20 cellular contexts compared by ENCODE assay signal in genomic region chr21:45582128-45582527, GRCh38. TPM values are rescaled to one million over a fixed set of nuclear protein-coding genes. Genes with fewer than 3 reads are reported as not detected.
DNase-seq lines count a peak whose midpoint lies in the region; TF ChIP-seq lines count a peak whose summit lies in the region.
"Had no signal": no experiment of that assay in that cellular context is flagged by ENCODE, and none has a peak within 500 bp of the region (broad histone marks: within the 10 kb centered on the region; RNA-seq: fewer than 3 reads in every experiment).

No MANE protein-coding gene starts in this region.

- H3K36me3 Mint-ChIP-seq in activated CD4-positive, alpha-beta memory T cell treated with anti-CD3 and anti-CD28 coated beads for 36 hours: peaks cover 11% of the 10 kb centered on the region
- H3K36me3 Mint-ChIP-seq in activated CD4-positive, alpha-beta memory T cell treated with anti-CD3 and anti-CD28 coated beads, Interleukin-2, amount 10 ng/mL, durations not matched to agents 7 days and 5 days (ENCODE audit: low read depth): peaks cover 24% of the 10 kb centered on the region
- peaks cover 2% of the 10 kb centered on the region for H3K36me3 Mint-ChIP-seq in neural progenitor cell
- H3K36me3 Mint-ChIP-seq: CD14-positive monocyte had no signal

- H2AFZ ChIP-seq in neural progenitor cell (replicated peaks): no peak overlapping the region

- no peaks in the 10 kb centered on the region for H4K20me1 ChIP-seq in neural progenitor cell (ENCODE audit: low read depth)

- H3K4me3 ChIP-seq in H7 (ENCODE audit: insufficient read depth, low read depth, low read length) (no peak overlapping the region), suprapubic skin (no peak overlapping the region), neural progenitor cell (no peak overlapping the region)

- H3K4me1 Mint-ChIP-seq in activated CD4-positive, alpha-beta memory T cell treated with anti-CD3 and anti-CD28 coated beads for 36 hours (ENCODE audit: low read depth): peaks cover 2% of the 10 kb centered on the region
- H3K4me1 Mint-ChIP-seq in activated CD4-positive, alpha-beta memory T cell treated with anti-CD3 and anti-CD28 coated beads, Interleukin-2, amount 10 ng/mL, durations not matched to agents 7 days and 5 days: peaks cover 15% of the 10 kb centered on the region
- no peaks in the 10 kb centered on the region for H3K4me1 Mint-ChIP-seq in neural progenitor cell
- H3K4me1 Mint-ChIP-seq: CD14-positive monocyte had no signal

- H3K36me3 ChIP-seq in H7 (replicated peaks; ENCODE audit: control insufficient read depth, insufficient read depth, low read length) (no peaks in the 10 kb centered on the region), suprapubic skin (no peaks in the 10 kb centered on the region), neural progenitor cell (no peaks in the 10 kb centered on the region)

- no peak for TF ChIP-seq POLR2A in suprapubic skin (IDR thresholded peaks at IDR 0.05)

- H3K9me3 Mint-ChIP-seq in activated CD4-positive, alpha-beta memory T cell treated with anti-CD3 and anti-CD28 coated beads for 36 hours: peaks cover 23% of the 10 kb centered on the region
- peaks cover 26% of the 10 kb centered on the region for H3K9me3 Mint-ChIP-seq in activated CD4-positive, alpha-beta memory T cell treated with anti-CD3 and anti-CD28 coated beads, Interleukin-2, amount 10 ng/mL, durations not matched to agents 7 days and 5 days
- H3K9me3 Mint-ChIP-seq in neural progenitor cell: peaks cover 25% of the 10 kb centered on the region

- CTCF ChIA-PET in activated CD4-positive, alpha-beta memory T cell treated with anti-CD3 and anti-CD28 coated beads for 36 hours (lab: Charles Lee): no interaction called here
- CTCF ChIA-PET in activated CD4-positive, alpha-beta memory T cell treated with anti-CD3 and anti-CD28 coated beads, Interleukin-2, amount 10 ng/mL, durations not matched to agents 7 days and 5 days (lab: Charles Lee): no interaction called here

- no peaks in the 10 kb centered on the region for H3F3A ChIP-seq in neural progenitor cell (ENCODE audit: low read depth)

- H3K27ac Mint-ChIP-seq in activated CD4-positive, alpha-beta memory T cell treated with anti-CD3 and anti-CD28 coated beads for 36 hours: no peak overlapping the region
- no peak overlapping the region for H3K27ac Mint-ChIP-seq in activated CD4-positive, alpha-beta memory T cell treated with anti-CD3 and anti-CD28 coated beads, Interleukin-2, amount 10 ng/mL, durations not matched to agents 7 days and 5 days
- H3K27ac Mint-ChIP-seq in neural progenitor cell: no peak overlapping the region
- H3K27ac Mint-ChIP-seq: CD14-positive monocyte, HFFc6 had no signal

- no peaks in the 10 kb centered on the region for H3K79me2 ChIP-seq in neural progenitor cell (ENCODE audit: low read depth)

- 79% methylated on average over 5 of the region's 5 CpGs for WGBS in suprapubic skin

- no peak overlapping the region for H3K4me2 ChIP-seq in neural progenitor cell

- intact Hi-C loops in activated CD4-positive, alpha-beta memory T cell treated with anti-CD3 and anti-CD28 coated beads for 36 hours (cut with micrococcal nuclease): no loop called here

- H3K4me1 ChIP-seq in suprapubic skin: no peaks in the 10 kb centered on the region
- no peaks in the 10 kb centered on the region for H3K4me1 ChIP-seq in neural progenitor cell

- no peak overlapping the region for H3K4me3 Mint-ChIP-seq in activated CD4-positive, alpha-beta memory T cell treated with anti-CD3 and anti-CD28 coated beads for 36 hours
- no peak overlapping the region for H3K4me3 Mint-ChIP-seq in activated CD4-positive, alpha-beta memory T cell treated with anti-CD3 and anti-CD28 coated beads, Interleukin-2, amount 10 ng/mL, durations not matched to agents 7 days and 5 days
- H3K4me3 Mint-ChIP-seq in neural progenitor cell: no peak overlapping the region
- H3K4me3 Mint-ChIP-seq: CD14-positive monocyte, HFFc6 had no signal

- DNase-seq in activated CD4-positive, alpha-beta memory T cell treated with anti-CD3 and anti-CD28 coated beads for 36 hours: peak; percentile 3
- no peak for DNase-seq in activated CD4-positive, alpha-beta memory T cell treated with anti-CD3 and anti-CD28 coated beads, Interleukin-2, amount 10 ng/mL, durations not matched to agents 7 days and 5 days
- DNase-seq in H7 (peak; percentile 18), islet precursor cell (peak; percentile 48), suprapubic skin (ENCODE audit: low spot score in 2 of 2) (peak; percentile 24 to 55), neural progenitor cell (ENCODE audit: low spot score) (no peak)
- DNase-seq in stimulated activated CD4-positive, alpha-beta T cell treated with anti-CD3 and anti-CD28 coated beads, Interleukin-2, amount 100 ng/mL, for 48 hours: no peak
- no peak for DNase-seq in effector CD4-positive, alpha-beta T cell
- DNase-seq: 8988T, DMS79 treated with DMSO at 0.1 percent for 48 hours, HFFc6, KBM-7, NCI-H1105 treated with DMSO at 0.1 percent for 48 hours, NCI-H187 treated with DMSO at 0.1 percent for 48 hours, NCI-H2227 treated with DMSO at 0.1 percent for 48 hours, NCI-H510A treated with DMSO at 0.1 percent for 48 hours, NCI-H774, OCI-M1, RPMI8226 had no signal

- no peak for TF ChIP-seq CTCF in suprapubic skin (IDR thresholded peaks at IDR 0.05)
- TF ChIP-seq CTCF in neural progenitor cell (IDR thresholded peaks at IDR 0.05): no peak

- no peaks in the 10 kb centered on the region for H3K27me3 ChIP-seq in H7 (ENCODE audit: control insufficient read depth, insufficient read depth, low read length)
- H3K27me3 ChIP-seq in suprapubic skin: peaks cover 41% of the 10 kb centered on the region
- no peaks in the 10 kb centered on the region for H3K27me3 ChIP-seq in neural progenitor cell

- H3K9me3 ChIP-seq in suprapubic skin (peaks cover 11% of the 10 kb centered on the region), neural progenitor cell (ENCODE audit: low read depth) (no peaks in the 10 kb centered on the region)

- H3K27me3 Mint-ChIP-seq in activated CD4-positive, alpha-beta memory T cell treated with anti-CD3 and anti-CD28 coated beads for 36 hours: peaks cover 8% of the 10 kb centered on the region
- H3K27me3 Mint-ChIP-seq in activated CD4-positive, alpha-beta memory T cell treated with anti-CD3 and anti-CD28 coated beads, Interleukin-2, amount 10 ng/mL, durations not matched to agents 7 days and 5 days: peaks cover 16% of the 10 kb centered on the region
- H3K27me3 Mint-ChIP-seq in neural progenitor cell (ENCODE audit: insufficient read depth, low read depth): peaks cover 6% of the 10 kb centered on the region

- POLR2A ChIA-PET in activated CD4-positive, alpha-beta memory T cell treated with anti-CD3 and anti-CD28 coated beads for 36 hours (lab: Charles Lee): no interaction called here
- POLR2A ChIA-PET in activated CD4-positive, alpha-beta memory T cell treated with anti-CD3 and anti-CD28 coated beads, Interleukin-2, amount 10 ng/mL, durations not matched to agents 7 days and 5 days (lab: Charles Lee): no interaction called here

- H3K9ac ChIP-seq in neural progenitor cell: no peak overlapping the region

- no peak for TF ChIP-seq EP300 in suprapubic skin (IDR thresholded peaks at IDR 0.05)

- H3K27ac ChIP-seq in suprapubic skin (no peak overlapping the region), neural progenitor cell (no peak overlapping the region)

RNA-seq across cellular contexts. Expression of gene SLC19A1, which starts 39.9 kb away (rescaled TPM):
- total RNA-seq in activated CD4-positive, alpha-beta memory T cell treated with anti-CD3 and anti-CD28 coated beads for 36 hours: 10 to 100 TPM; 29.2 to 30.3 TPM
- total RNA-seq in activated CD4-positive, alpha-beta memory T cell treated with anti-CD3 and anti-CD28 coated beads, Interleukin-2, amount 10 ng/mL, durations not matched to agents 7 days and 5 days: 10 to 100 TPM; 30.0 to 31.2 TPM
- 17.9 and 19.6 TPM in 2 replicates for total RNA-seq in H7 (2014; rRNA removed; shearing (Covaris generic))
- total RNA-seq in suprapubic skin (1 to 10 TPM; 7.0 to 9.8 (median 7.9) TPM), neural progenitor cell (ENCODE audit: low replicate concordance) (7.7 and 17.3 TPM in 2 replicates)

Comparison
In these comparisons a context has a peak if more than half of its experiments do, and no peak if none do; other contexts are left out.
1. DNase-seq: peak in activated CD4-positive, alpha-beta memory T cell treated with anti-CD3 and anti-CD28 coated beads for 36 hours (single experiment), H7 (single experiment), islet precursor cell (single experiment) and suprapubic skin (2 of 2); none in activated CD4-positive, alpha-beta memory T cell treated with anti-CD3 and anti-CD28 coated beads, Interleukin-2, amount 10 ng/mL, durations not matched to agents 7 days and 5 days (single experiment), stimulated activated CD4-positive, alpha-beta T cell treated with anti-CD3 and anti-CD28 coated beads, Interleukin-2, amount 100 ng/mL, for 48 hours (0 of 2), neural progenitor cell (single experiment) and effector CD4-positive, alpha-beta T cell (single experiment).